8 cellular contexts compared by ENCODE assay signal in genomic region chr2:178195390-178196166, GRCh38. TPM values are rescaled to one million over a fixed set of nuclear protein-coding genes. Genes with fewer than 3 reads are reported as not detected.
A peak's percentile ranks its signal among the peaks of the same experiment; 100 is the strongest.
DNase-seq lines count a peak whose midpoint lies in the region; ATAC-seq and TF ChIP-seq lines count a peak whose summit lies in the region.

No MANE protein-coding gene starts in this region.

- DNase-seq in activated CD4-positive, alpha-beta T cell treated with anti-CD3 and anti-CD28 coated beads, Interleukin-2, amount 10 ng/mL, durations not matched to agents 24 days and 14 days: no peak
- DNase-seq in activated CD4-positive, alpha-beta T cell treated with anti-CD3 and anti-CD28 coated beads, Interleukin-2, amount 50 U/mL, for 48 hours: no peak
- no peak for DNase-seq in activated CD8-positive, alpha-beta T cell treated with anti-CD3 and anti-CD28 coated beads, Interleukin-2, amount 10 ng/mL, durations not matched to agents 7 days and 5 days
- DNase-seq in inferior parietal cortex (ENCODE audit: extremely low spot score) (peak; percentile 53), testis (no peak), hypothalamus (lab: John Stamatoyannopoulos, UW) (no peak), GM20000 (ENCODE audit: low spot score) (no peak)

- CTCF ChIA-PET in activated CD8-positive, alpha-beta T cell treated with anti-CD3 and anti-CD28 coated beads, Interleukin-2, amount 10 ng/mL, durations not matched to agents 7 days and 5 days (lab: Charles Lee): interaction anchor here (0.8 to 1.4 kb wide), 4 partner anchors 8 to 83 kb away, joined by 3 to 4 read pairs (median 3); partner anchors contain the start of gene RBM45

- POLR2A ChIA-PET in activated CD8-positive, alpha-beta T cell treated with anti-CD3 and anti-CD28 coated beads, Interleukin-2, amount 10 ng/mL, durations not matched to agents 7 days and 5 days (lab: Charles Lee): interaction anchor here (1.4 kb wide), 1 partner anchor 105 kb away, joined by 3 read pairs; no protein-coding TSS in a partner anchor

- TF ChIP-seq CTCF in testis (IDR thresholded peaks at IDR 0.05): no peak
- TF ChIP-seq CTCF in GM20000 (IDR thresholded peaks at IDR 0.05; ENCODE audit: extremely low read depth, missing control alignments): no peak

- H3K36me3 ChIP-seq in testis (ENCODE audit: low read depth, missing control alignments): no peaks in the 10 kb centered on the region

- peak overlapping the region; percentile 80 for H3K4me3 Mint-ChIP-seq in activated CD4-positive, alpha-beta T cell treated with anti-CD3 and anti-CD28 coated beads, Interleukin-2, amount 10 ng/mL, durations not matched to agents 24 days and 14 days
- H3K4me3 Mint-ChIP-seq in activated CD8-positive, alpha-beta T cell treated with anti-CD3 and anti-CD28 coated beads, Interleukin-2, amount 10 ng/mL, durations not matched to agents 7 days and 5 days: peak overlapping the region; percentile 66

- no peaks in the 10 kb centered on the region for H3K36me3 Mint-ChIP-seq in activated CD4-positive, alpha-beta T cell treated with anti-CD3 and anti-CD28 coated beads, Interleukin-2, amount 10 ng/mL, durations not matched to agents 24 days and 14 days (ENCODE audit: low read depth)
- H3K36me3 Mint-ChIP-seq in activated CD8-positive, alpha-beta T cell treated with anti-CD3 and anti-CD28 coated beads, Interleukin-2, amount 10 ng/mL, durations not matched to agents 7 days and 5 days (ENCODE audit: low read depth): no peaks in the 10 kb centered on the region

- H3K27ac Mint-ChIP-seq in activated CD4-positive, alpha-beta T cell treated with anti-CD3 and anti-CD28 coated beads, Interleukin-2, amount 10 ng/mL, durations not matched to agents 24 days and 14 days: no peak overlapping the region
- no peak overlapping the region for H3K27ac Mint-ChIP-seq in activated CD8-positive, alpha-beta T cell treated with anti-CD3 and anti-CD28 coated beads, Interleukin-2, amount 10 ng/mL, durations not matched to agents 7 days and 5 days

- H3K4me1 ChIP-seq in testis: peaks cover 5% of the 10 kb centered on the region

- H3K27me3 ChIP-seq in testis: no peaks in the 10 kb centered on the region

- H3K4me3 ChIP-seq in testis: peak overlapping the region; percentile 70 to 78

- H3K27ac ChIP-seq in testis: no peak overlapping the region

- TF ChIP-seq POLR2A in testis (IDR thresholded peaks at IDR 0.05): no peak

- 7 to 10% methylated on average over 13 to 14 of the region's 14 CpGs for WGBS in testis, 2 donors

- no peaks in the 10 kb centered on the region for H3K9me3 Mint-ChIP-seq in activated CD4-positive, alpha-beta T cell treated with anti-CD3 and anti-CD28 coated beads, Interleukin-2, amount 10 ng/mL, durations not matched to agents 24 days and 14 days
- no peaks in the 10 kb centered on the region for H3K9me3 Mint-ChIP-seq in activated CD8-positive, alpha-beta T cell treated with anti-CD3 and anti-CD28 coated beads, Interleukin-2, amount 10 ng/mL, durations not matched to agents 7 days and 5 days (ENCODE audit: insufficient read depth)

- no peaks in the 10 kb centered on the region for H3K9me3 ChIP-seq in testis

- H3K4me1 Mint-ChIP-seq in activated CD4-positive, alpha-beta T cell treated with anti-CD3 and anti-CD28 coated beads, Interleukin-2, amount 10 ng/mL, durations not matched to agents 24 days and 14 days: peaks cover 8% of the 10 kb centered on the region
- H3K4me1 Mint-ChIP-seq in activated CD8-positive, alpha-beta T cell treated with anti-CD3 and anti-CD28 coated beads, Interleukin-2, amount 10 ng/mL, durations not matched to agents 7 days and 5 days (ENCODE audit: low read depth): peaks cover 15% of the 10 kb centered on the region

- H3K27me3 Mint-ChIP-seq in activated CD4-positive, alpha-beta T cell treated with anti-CD3 and anti-CD28 coated beads, Interleukin-2, amount 10 ng/mL, durations not matched to agents 24 days and 14 days: peaks cover 62% of the 10 kb centered on the region
- H3K27me3 Mint-ChIP-seq in activated CD8-positive, alpha-beta T cell treated with anti-CD3 and anti-CD28 coated beads, Interleukin-2, amount 10 ng/mL, durations not matched to agents 7 days and 5 days (ENCODE audit: low read depth): peaks cover 55% of the 10 kb centered on the region

- intact Hi-C loops in activated CD4-positive, alpha-beta T cell treated with anti-CD3 and anti-CD28 coated beads, Interleukin-2, amount 10 ng/mL, durations not matched to agents 24 days and 14 days (cut with micrococcal nuclease): loop anchor here (2.0 to 10.0 kb wide), 2 partner anchors 89 to 219 kb away; no protein-coding TSS in a partner anchor
- intact Hi-C loops in testis (cut with DNase I; ENCODE audit: low total_unique reads): no loop called here

- no peak for ATAC-seq in activated CD8-positive, alpha-beta T cell treated with anti-CD3 and anti-CD28 coated beads, Interleukin-2, amount 10 ng/mL, durations not matched to agents 7 days and 5 days
- no peak for ATAC-seq in GM18858 (IDR thresholded peaks at IDR 0.05; ENCODE audit: unreplicated experiment)

RNA-seq across cellular contexts. Expression of gene OSBPL6, which starts 1.3 kb away (rescaled TPM):
- 1.1 and 1.5 TPM in 2 replicates for total RNA-seq in activated CD4-positive, alpha-beta T cell treated with anti-CD3 and anti-CD28 coated beads, Interleukin-2, amount 10 ng/mL, durations not matched to agents 24 days and 14 days
- total RNA-seq in activated CD8-positive, alpha-beta T cell treated with anti-CD3 and anti-CD28 coated beads, Interleukin-2, amount 10 ng/mL, durations not matched to agents 7 days and 5 days: under 1 TPM; 0.16 to 0.24 TPM
- total RNA-seq in testis: 1 to 10 TPM; 2.6 to 3.8 TPM
- 1.7 TPM for polyA plus RNA-seq in testis (ENCODE audit: insufficient read depth, low read depth, low replicate concordance)
